ENCODE assay signal across 23 cellular contexts in genomic region chr2:73406996-73407395, GRCh38. TPM values are rescaled to one million over a fixed set of nuclear protein-coding genes. Genes with fewer than 3 reads are reported as not detected.
DNase-seq lines count a peak whose midpoint lies in the region; ATAC-seq, FAIRE-seq and TF ChIP-seq lines count a peak whose summit lies in the region.
"Had no signal": no experiment of that assay in that cellular context is flagged by ENCODE, and none has a peak within 500 bp of the region (broad histone marks: within the 10 kb centered on the region; RNA-seq: fewer than 3 reads in every experiment).

No MANE protein-coding gene starts in this region.

- DNase-seq in D721Med (ENCODE audit: insufficient read length, low spot score) (peak; percentile 26), NCI-H524 (lab: John Stamatoyannopoulos, UW) (peak; percentile 10 to 55), NCI-H82 treated with DMSO at 0.1 percent for 48 hours (lab: John Stamatoyannopoulos, UW; ENCODE audit: unreplicated experiment) (peak; percentile 96), retinal pigment epithelial cell (ENCODE audit: low read depth) (peak; percentile 25), SHP77 treated with DMSO at 0.1 percent for 48 hours (lab: John Stamatoyannopoulos, UW) (no peak)
- DNase-seq in activated naive CD8-positive, alpha-beta T cell treated with anti-CD3 and anti-CD28 coated beads for 36 hours, result no peak
- DNase-seq: 8988T; ACHN; AML-193; BE2C; CD4-positive, alpha-beta T cell; CD8-positive, alpha-beta memory T cell; DMS153; DND-41; H9 had no signal

- H3K4me3 Mint-ChIP-seq in activated naive CD8-positive, alpha-beta T cell treated with anti-CD3 and anti-CD28 coated beads for 36 hours, result no peak overlapping the region
- H3K4me3 Mint-ChIP-seq: CD14-positive monocyte; CD4-positive, alpha-beta T cell; CD8-positive, alpha-beta memory T cell; GM23338; H9 had no signal

- no peak overlapping the region for H3K4me3 ChIP-seq in retinal pigment epithelial cell (ENCODE audit: low read length)
- H3K4me3 ChIP-seq: A549; BLaER1 treated with 17β-estradiol and CSF1 and Interleukin-3, amounts not matched to agents 10 nM and 100 nM; GM23338 had no signal

- no peak for TF ChIP-seq CTCF in D721Med (IDR thresholded peaks at IDR 0.05; ENCODE audit: insufficient read depth, missing control alignments)
- TF ChIP-seq CTCF in retinal pigment epithelial cell (conservative IDR thresholded peaks at IDR 0.05; ENCODE audit: low read depth, low read length), result no peak

- no peaks in the 10 kb centered on the region for H3K27me3 Mint-ChIP-seq in activated naive CD8-positive, alpha-beta T cell treated with anti-CD3 and anti-CD28 coated beads for 36 hours
- H3K27me3 Mint-ChIP-seq: CD4-positive, alpha-beta T cell; CD8-positive, alpha-beta memory T cell had no signal

- ATAC-seq in HG03521 (IDR thresholded peaks at IDR 0.05; ENCODE audit: unreplicated experiment), result no peak
- ATAC-seq: A549, GM23338, HCT116 had no signal

- FAIRE-seq in D721Med (lab: Jason Lieb, UNC), result peak; percentile 91
- FAIRE-seq: A549, G401.6, GM12892 had no signal

- H3K27ac Mint-ChIP-seq in activated naive CD8-positive, alpha-beta T cell treated with anti-CD3 and anti-CD28 coated beads for 36 hours, result no peak overlapping the region
- H3K27ac Mint-ChIP-seq: CD14-positive monocyte; CD4-positive, alpha-beta T cell; CD8-positive, alpha-beta memory T cell; GM23338 had no signal

- H3K9me3 Mint-ChIP-seq in activated naive CD8-positive, alpha-beta T cell treated with anti-CD3 and anti-CD28 coated beads for 36 hours, result peaks cover 26% of the 10 kb centered on the region

- H3K36me3 Mint-ChIP-seq in activated naive CD8-positive, alpha-beta T cell treated with anti-CD3 and anti-CD28 coated beads for 36 hours, result peaks cover 51% of the 10 kb centered on the region

- peaks cover 12% of the 10 kb centered on the region for H3K4me1 Mint-ChIP-seq in activated naive CD8-positive, alpha-beta T cell treated with anti-CD3 and anti-CD28 coated beads for 36 hours
- H3K4me1 Mint-ChIP-seq: CD14-positive monocyte, GM23338, H9 had no signal

RNA-seq across cellular contexts. Expression of gene ALMS1, which starts 21.4 kb away (rescaled TPM):
- total RNA-seq in activated naive CD8-positive, alpha-beta T cell treated with anti-CD3 and anti-CD28 coated beads for 36 hours, result 10 to 100 TPM; 18.3 to 23.5 TPM

Comparison
In these comparisons a context has a peak if more than half of its experiments do, and no peak if none do; other contexts are left out.
1. DNase-seq: peak in D721Med (single experiment), NCI-H524 (2 of 2), NCI-H82 treated with DMSO at 0.1 percent for 48 hours (single experiment) and retinal pigment epithelial cell (single experiment); none in SHP77 treated with DMSO at 0.1 percent for 48 hours (single experiment) and activated naive CD8-positive, alpha-beta T cell treated with anti-CD3 and anti-CD28 coated beads for 36 hours (single experiment).